8 cellular contexts compared by ENCODE assay signal in the genomic region with DNA sequence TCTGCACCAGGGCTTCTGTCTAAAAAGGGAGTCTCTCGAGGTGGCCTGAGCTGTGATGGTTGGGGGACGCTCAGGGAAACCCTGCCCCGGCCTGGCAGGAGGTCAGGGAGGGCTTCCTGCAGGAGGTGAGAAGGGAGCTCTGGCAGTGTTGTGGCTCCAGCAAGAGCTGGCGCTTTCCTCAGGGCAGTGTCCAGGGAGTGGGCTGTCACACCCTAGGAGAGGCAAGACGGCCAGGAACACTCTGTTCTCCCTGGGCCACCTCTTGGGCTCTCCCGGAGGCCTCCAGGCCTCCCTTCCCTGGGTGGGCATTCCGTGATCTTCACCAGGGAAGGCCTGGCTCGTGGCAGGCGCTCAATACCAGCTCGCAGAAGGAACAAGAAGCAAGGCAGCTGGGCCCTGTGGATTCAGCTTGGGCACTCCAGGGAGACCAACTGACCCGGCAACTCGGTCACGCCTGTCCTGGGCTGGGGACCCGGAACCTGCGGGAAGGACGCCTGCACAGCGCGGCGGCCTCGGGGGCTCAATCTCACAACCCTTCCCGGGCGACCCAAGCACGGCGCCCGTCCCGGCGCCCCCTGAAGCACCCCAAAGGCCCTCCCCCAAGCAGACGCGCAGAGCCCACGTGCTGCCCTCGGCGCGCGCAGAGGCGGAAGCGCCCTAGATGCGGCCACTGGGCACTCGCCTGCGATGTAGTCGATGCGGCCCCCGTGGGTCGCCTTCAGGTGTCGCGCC. TPM values are rescaled to one million over a fixed set of nuclear protein-coding genes. Genes with fewer than 3 reads are reported as not detected.
DNase-seq lines count a peak whose midpoint lies in the region; ATAC-seq, FAIRE-seq and TF ChIP-seq lines count a peak whose summit lies in the region.

No MANE protein-coding gene starts in this region.

- H3K27ac ChIP-seq in A673 (ENCODE audit: low read depth, low read length, poor library complexity, severe bottlenecking) (peak overlapping the region; percentile 94), HepG2 (ENCODE audit: extremely low read length, insufficient read depth, low read length) (peak overlapping the region; percentile 76)

- intact Hi-C loops in A673 (cut with micrococcal nuclease; ENCODE audit: unreplicated experiment): loop anchor here (5.0 kb wide), 1 partner anchor 361 kb away; a partner anchor contains a TSS
- intact Hi-C loops in HepG2 (cut with micrococcal nuclease; ENCODE audit: unreplicated experiment): loop anchor here (5.0 kb wide), 1 partner anchor 54 kb away; no protein-coding TSS in a partner anchor

- H3K4me2 ChIP-seq in HepG2 (ENCODE audit: low read depth, low read length): peak overlapping the region; percentile 98

- H3K4me1 ChIP-seq in A673 (ENCODE audit: insufficient read depth, low read length, poor library complexity, severe bottlenecking): peaks cover 10% of the 10 kb centered on the region
- H3K4me1 ChIP-seq in HepG2 (ENCODE audit: insufficient read depth, low read length): peaks cover 33% of the 10 kb centered on the region

- H3K79me2 ChIP-seq in HepG2 (ENCODE audit: insufficient read depth, low read length): peaks cover 21% of the 10 kb centered on the region

- H4K20me1 ChIP-seq in HepG2 (ENCODE audit: insufficient read depth, low read length): peaks cover 14% of the 10 kb centered on the region; the same call in 1 of the 2 replicates

- ATAC-seq in GM18505 (IDR thresholded peaks at IDR 0.05; ENCODE audit: unreplicated experiment) (peak; percentile 49), HG02884 (IDR thresholded peaks at IDR 0.05; ENCODE audit: unreplicated experiment) (peak; percentile 41), HepG2 (peak; percentile 51)

- TF ChIP-seq EP300 in HepG2 (IDR thresholded peaks at IDR 0.05; ENCODE audit: low read depth in 2 of 2, low read length in 2 of 2) (no peak), HepG2 (CRISPR knock-in tag; IDR thresholded peaks at IDR 0.05; ENCODE audit: borderline replicate concordance) (no peak)

- POLR2A ChIA-PET in A673 (lab: Charles Lee; ENCODE audit: low non-redundant PET) (no interaction called here), HepG2 (lab: Yijun Ruan, JAX) (interaction anchor here (0.7 to 4.9 kb wide), 16 partner anchors 8 to 407 kb away, joined by 3 to 36 read pairs (median 6); a partner anchor contains a TSS)

- no peak for TF ChIP-seq RAD21 in HepG2 (CRISPR knock-in tag; IDR thresholded peaks at IDR 0.05)

- DNase-seq in A673 (ENCODE audit: low spot score) (peak; percentile 89), NCI-H1694 treated with DMSO at 0.1 percent for 48 hours (lab: John Stamatoyannopoulos, UW) (peak; percentile 45), dedifferentiated amniotic fluid mesenchymal stem cell (ENCODE audit: extremely low spot score) (peak; percentile 28), HepG2 (ENCODE audit: low spot score) (peak; percentile 73)
- peak; percentile 46 for DNase-seq in activated CD4-positive, alpha-beta T cell treated with anti-CD3 and anti-CD28 coated beads for 1 hour
- peak; percentile 63 to 65 for DNase-seq in stimulated activated CD4-positive, alpha-beta T cell treated with anti-CD3 and anti-CD28 coated beads, Interleukin-4, amount 100 ng/mL, for 4 hours

- H3K27me3 ChIP-seq in A673 (replicated peaks; ENCODE audit: insufficient read depth, low read depth, low read length, poor library complexity) (no peaks in the 10 kb centered on the region), HepG2 (ENCODE audit: control insufficient read depth in 1 of 2, insufficient read depth in 2 of 2, low read length in 2 of 2) (no peaks in the 10 kb centered on the region)

- no TSS peak for BruUV-seq in A673 (replicated peaks; lab: Mats Ljungman, UMichigan)
- no TSS peak for BruUV-seq in HepG2 (replicated peaks; lab: Mats Ljungman, UMichigan)

- H3K4me3 ChIP-seq in A673 (ENCODE audit: low read depth, low read length, poor library complexity, severe bottlenecking): peak overlapping the region; percentile 60
- peak overlapping the region; percentile 72 to 90 (median 74) for H3K4me3 ChIP-seq in HepG2 (replicated peaks in 1 of 3; ENCODE audit: insufficient read depth in 1 of 3, low read depth in 2 of 3, low read length in 3 of 3)

- H3K9ac ChIP-seq in HepG2 (ENCODE audit: insufficient read depth, low read depth, low read length): peak overlapping the region; percentile 90

- peaks cover 43% of the 10 kb centered on the region for H3K36me3 ChIP-seq in A673 (ENCODE audit: insufficient read depth, low read length, poor library complexity, severe bottlenecking)
- peaks cover 12 to 38% of the 10 kb centered on the region in 2 experiments for H3K36me3 ChIP-seq in HepG2 (replicated peaks in 1 of 2; ENCODE audit: control insufficient read depth in 1 of 2, insufficient read depth in 2 of 2, low read length in 2 of 2)

- no peak overlapping the region for H2AFZ ChIP-seq in HepG2 (ENCODE audit: low read length)

- TF ChIP-seq CTCF in A673 (conservative IDR thresholded peaks at IDR 0.05; ENCODE audit: low read depth, low read length) (no peak), HepG2 (CRISPR knock-in tag; IDR thresholded peaks at IDR 0.05) (peak; percentile 9; the same call in 1 of the 2 replicates)

- in situ Hi-C loops in HepG2 (cut with HindIII; ENCODE audit: extremely low pct_ligation_motif_present, low pct_unique_long_range_greater_than_20kb): loop anchor here (5.0 kb wide), 1 partner anchor 46 kb away; a partner anchor contains a TSS

- WGBS in HepG2 (ENCODE audit: low lambda C conversion rate): 2% methylated on average over 9 of the region's 45 CpGs

- FAIRE-seq in HepG2 (lab: Jason Lieb, UNC): no peak

- H3K9me3 ChIP-seq in A673 (ENCODE audit: low read depth, low read length, poor library complexity, severe bottlenecking) (no peaks in the 10 kb centered on the region), HepG2 (ENCODE audit: low read length) (no peaks in the 10 kb centered on the region)

- CTCF ChIA-PET in A673 (lab: Charles Lee) (interaction anchor here (0.5 kb wide), 1 partner anchor 382 kb away, joined by 6 read pairs; no protein-coding TSS in a partner anchor), HepG2 (lab: Yijun Ruan, JAX; ENCODE audit: low intra/inter-chr PET ratio, low total read pairs) (interaction anchor here (0.8 to 1.0 kb wide), 2 partner anchors 27 to 28 kb away, joined by 3 read pairs; no protein-coding TSS in a partner anchor)

- TF ChIP-seq POLR2A in GM18505 (IDR thresholded peaks at IDR 0.05; ENCODE audit: borderline replicate concordance, extremely low read depth, insufficient read depth, insufficient read length): peak; percentile 90
- TF ChIP-seq POLR2A in HepG2 (IDR thresholded peaks at IDR 0.05; ENCODE audit: insufficient read depth in 1 of 2, low read depth in 2 of 2, low read length in 2 of 2): no peak

RNA-seq across cellular contexts. Expression of a gene that starts 0.7 kb away (rescaled TPM):
- total RNA-seq in A673 (2021) (129 and 134 TPM in 2 replicates), HepG2 (2016; rRNA removed; fragmentation: Illumina TruSeq; extraction: Trizol) (242 and 274 TPM in 2 replicates)
- 163 and 167 TPM in 2 replicates for total RNA-seq in HepG2 (2016; cell fraction: cytosol; rRNA removed; fragmentation: Illumina TruSeq; extraction: Trizol; ENCODE audit: low read depth)
- 238 and 275 TPM in 2 replicates for total RNA-seq in HepG2 (2016; cell fraction: insoluble cytoplasmic fraction; rRNA removed; fragmentation: Illumina TruSeq; extraction: Trizol)
- total RNA-seq in HepG2 (2016; cell fraction: membrane; rRNA removed; fragmentation: Illumina TruSeq; extraction: Trizol): 188 and 208 TPM in 2 replicates
- 99.7 and 110 TPM in 2 replicates for total RNA-seq in HepG2 (2016; cell fraction: nucleus; rRNA removed; fragmentation: Illumina TruSeq; extraction: Trizol)
- 155 and 210 TPM in 2 replicates for polyA plus RNA-seq in HepG2 (2011; rRNA removed)
- polyA plus RNA-seq in HepG2 (2011; cell fraction: cytosol; rRNA removed): 94.2 and 153 TPM in 2 replicates
- 101 and 126 TPM in 2 replicates for polyA plus RNA-seq in HepG2 (2011; cell fraction: nucleus; rRNA removed)
- polyA plus RNA-seq in HepG2 (2012): 136 and 175 TPM in 2 replicates
- polyA plus RNA-seq in HepG2 (2016; cell fraction: cytosol; fragmentation: Illumina TruSeq; extraction: Trizol; ENCODE audit: low read depth): 172 and 184 TPM in 2 replicates
- polyA plus RNA-seq in HepG2 (2016; cell fraction: insoluble cytoplasmic fraction; fragmentation: Illumina TruSeq; extraction: Trizol; ENCODE audit: low read depth): 339 and 349 TPM in 2 replicates
- polyA plus RNA-seq in HepG2 (2016; cell fraction: membrane; fragmentation: Illumina TruSeq; extraction: Trizol; ENCODE audit: low read depth): 196 and 203 TPM in 2 replicates
- polyA plus RNA-seq in HepG2 (2016; cell fraction: nucleus; fragmentation: Illumina TruSeq; extraction: Trizol; ENCODE audit: insufficient read depth, low read depth): 192 and 201 TPM in 2 replicates
- polyA minus RNA-seq in HepG2 (2011; rRNA and poly(A)+ RNA removed; ENCODE audit: low replicate concordance): 83.2 and 86.7 TPM in 2 replicates
- polyA minus RNA-seq in HepG2 (2011; cell fraction: cytosol; rRNA and poly(A)+ RNA removed): 75.3 and 84.8 TPM in 2 replicates
- 35.7 and 49.8 TPM in 2 replicates for polyA minus RNA-seq in HepG2 (2011; cell fraction: nucleus; rRNA and poly(A)+ RNA removed)

RNA-seq across cellular contexts. Expression of a gene that starts 7.4 kb away (rescaled TPM):
- total RNA-seq in A673 (2021) (103 TPM in 2 replicates), HepG2 (2016; rRNA removed; fragmentation: Illumina TruSeq; extraction: Trizol) (16.5 and 23.1 TPM in 2 replicates)
- total RNA-seq in HepG2 (2016; cell fraction: cytosol; rRNA removed; fragmentation: Illumina TruSeq; extraction: Trizol; ENCODE audit: low read depth): 14.3 and 18.2 TPM in 2 replicates
- total RNA-seq in HepG2 (2016; cell fraction: insoluble cytoplasmic fraction; rRNA removed; fragmentation: Illumina TruSeq; extraction: Trizol): 15.0 and 21.7 TPM in 2 replicates
- total RNA-seq in HepG2 (2016; cell fraction: membrane; rRNA removed; fragmentation: Illumina TruSeq; extraction: Trizol): 30.9 and 31.0 TPM in 2 replicates
- total RNA-seq in HepG2 (2016; cell fraction: nucleus; rRNA removed; fragmentation: Illumina TruSeq; extraction: Trizol): 12.6 and 18.8 TPM in 2 replicates
- 17.9 and 23.8 TPM in 2 replicates for polyA plus RNA-seq in HepG2 (2011; rRNA removed)
- 15.0 and 37.3 TPM in 2 replicates for polyA plus RNA-seq in HepG2 (2011; cell fraction: cytosol; rRNA removed)
- 29.6 and 46.8 TPM in 2 replicates for polyA plus RNA-seq in HepG2 (2011; cell fraction: nucleus; rRNA removed)
- 13.5 and 17.6 TPM in 2 replicates for polyA plus RNA-seq in HepG2 (2012)
- polyA plus RNA-seq in HepG2 (2016; cell fraction: cytosol; fragmentation: Illumina TruSeq; extraction: Trizol; ENCODE audit: low read depth): 18.5 and 24.2 TPM in 2 replicates
- polyA plus RNA-seq in HepG2 (2016; cell fraction: insoluble cytoplasmic fraction; fragmentation: Illumina TruSeq; extraction: Trizol; ENCODE audit: low read depth): 22.4 and 29.0 TPM in 2 replicates
- polyA plus RNA-seq in HepG2 (2016; cell fraction: membrane; fragmentation: Illumina TruSeq; extraction: Trizol; ENCODE audit: low read depth): 25.4 and 37.1 TPM in 2 replicates
- polyA plus RNA-seq in HepG2 (2016; cell fraction: nucleus; fragmentation: Illumina TruSeq; extraction: Trizol; ENCODE audit: insufficient read depth, low read depth): 34.6 and 39.8 TPM in 2 replicates
- polyA minus RNA-seq in HepG2 (2011; rRNA and poly(A)+ RNA removed; ENCODE audit: low replicate concordance): 25.0 and 71.0 TPM in 2 replicates
- polyA minus RNA-seq in HepG2 (2011; cell fraction: cytosol; rRNA and poly(A)+ RNA removed): 28.6 and 52.8 TPM in 2 replicates
- 6.7 and 8.8 TPM in 2 replicates for polyA minus RNA-seq in HepG2 (2011; cell fraction: nucleus; rRNA and poly(A)+ RNA removed)

RNA-seq across cellular contexts. Expression of a gene that starts 26.0 kb away (rescaled TPM):
- total RNA-seq in A673 (2021): 174 and 182 TPM in 2 replicates
- 32.5 and 85.0 TPM in 2 replicates for total RNA-seq in HepG2 (2016; rRNA removed; fragmentation: Illumina TruSeq; extraction: Trizol)
- 42.1 and 42.4 TPM in 2 replicates for total RNA-seq in HepG2 (2016; cell fraction: cytosol; rRNA removed; fragmentation: Illumina TruSeq; extraction: Trizol; ENCODE audit: low read depth)
- 27.7 and 89.8 TPM in 2 replicates for total RNA-seq in HepG2 (2016; cell fraction: insoluble cytoplasmic fraction; rRNA removed; fragmentation: Illumina TruSeq; extraction: Trizol)
- total RNA-seq in HepG2 (2016; cell fraction: membrane; rRNA removed; fragmentation: Illumina TruSeq; extraction: Trizol): 37.0 TPM in 2 replicates
- total RNA-seq in HepG2 (2016; cell fraction: nucleus; rRNA removed; fragmentation: Illumina TruSeq; extraction: Trizol): 117 and 146 TPM in 2 replicates
- 67.9 and 93.5 TPM in 2 replicates for polyA plus RNA-seq in HepG2 (2011; rRNA removed)
- 42.8 and 69.2 TPM in 2 replicates for polyA plus RNA-seq in HepG2 (2011; cell fraction: cytosol; rRNA removed)
- 643 and 860 TPM in 2 replicates for polyA plus RNA-seq in HepG2 (2011; cell fraction: nucleus; rRNA removed)
- 52.4 and 78.3 TPM in 2 replicates for polyA plus RNA-seq in HepG2 (2012)
- polyA plus RNA-seq in HepG2 (2016; cell fraction: cytosol; fragmentation: Illumina TruSeq; extraction: Trizol; ENCODE audit: low read depth): 12.7 and 13.6 TPM in 2 replicates
- polyA plus RNA-seq in HepG2 (2016; cell fraction: insoluble cytoplasmic fraction; fragmentation: Illumina TruSeq; extraction: Trizol; ENCODE audit: low read depth): 33.4 and 36.7 TPM in 2 replicates
- 20.6 and 22.7 TPM in 2 replicates for polyA plus RNA-seq in HepG2 (2016; cell fraction: membrane; fragmentation: Illumina TruSeq; extraction: Trizol; ENCODE audit: low read depth)
- 296 and 336 TPM in 2 replicates for polyA plus RNA-seq in HepG2 (2016; cell fraction: nucleus; fragmentation: Illumina TruSeq; extraction: Trizol; ENCODE audit: insufficient read depth, low read depth)
- polyA minus RNA-seq in HepG2 (2011; rRNA and poly(A)+ RNA removed; ENCODE audit: low replicate concordance): 101 and 184 TPM in 2 replicates
- polyA minus RNA-seq in HepG2 (2011; cell fraction: cytosol; rRNA and poly(A)+ RNA removed): 44.8 and 52.9 TPM in 2 replicates
- polyA minus RNA-seq in HepG2 (2011; cell fraction: nucleus; rRNA and poly(A)+ RNA removed): 89.5 and 109 TPM in 2 replicates

RNA-seq across cellular contexts. Expression of a gene that starts 45.7 kb away (rescaled TPM):
- total RNA-seq in A673 (2021) (54.8 and 60.6 TPM in 2 replicates), HepG2 (2016; rRNA removed; fragmentation: Illumina TruSeq; extraction: Trizol) (2.8 and 9.2 TPM in 2 replicates)
- total RNA-seq in HepG2 (2016; cell fraction: cytosol; rRNA removed; fragmentation: Illumina TruSeq; extraction: Trizol; ENCODE audit: low read depth): 3.6 and 3.7 TPM in 2 replicates
- 2.6 and 11.0 TPM in 2 replicates for total RNA-seq in HepG2 (2016; cell fraction: insoluble cytoplasmic fraction; rRNA removed; fragmentation: Illumina TruSeq; extraction: Trizol)
- 4.2 and 5.1 TPM in 2 replicates for total RNA-seq in HepG2 (2016; cell fraction: membrane; rRNA removed; fragmentation: Illumina TruSeq; extraction: Trizol)
- total RNA-seq in HepG2 (2016; cell fraction: nucleus; rRNA removed; fragmentation: Illumina TruSeq; extraction: Trizol): 12.2 and 14.1 TPM in 2 replicates
- 9.5 and 9.8 TPM in 2 replicates for polyA plus RNA-seq in HepG2 (2011; rRNA removed)
- 7.1 and 10.3 TPM in 2 replicates for polyA plus RNA-seq in HepG2 (2011; cell fraction: cytosol; rRNA removed)
- polyA plus RNA-seq in HepG2 (2011; cell fraction: nucleus; rRNA removed): 30.6 and 39.2 TPM in 2 replicates
- 8.2 and 13.0 TPM in 2 replicates for polyA plus RNA-seq in HepG2 (2012)
- polyA plus RNA-seq in HepG2 (2016; cell fraction: cytosol; fragmentation: Illumina TruSeq; extraction: Trizol; ENCODE audit: low read depth): 2.4 and 2.8 TPM in 2 replicates
- 4.4 and 4.7 TPM in 2 replicates for polyA plus RNA-seq in HepG2 (2016; cell fraction: insoluble cytoplasmic fraction; fragmentation: Illumina TruSeq; extraction: Trizol; ENCODE audit: low read depth)
- 4.1 and 4.7 TPM in 2 replicates for polyA plus RNA-seq in HepG2 (2016; cell fraction: membrane; fragmentation: Illumina TruSeq; extraction: Trizol; ENCODE audit: low read depth)
- polyA plus RNA-seq in HepG2 (2016; cell fraction: nucleus; fragmentation: Illumina TruSeq; extraction: Trizol; ENCODE audit: insufficient read depth, low read depth): 27.3 and 29.9 TPM in 2 replicates
- polyA minus RNA-seq in HepG2 (2011; rRNA and poly(A)+ RNA removed; ENCODE audit: low replicate concordance): 11.5 and 13.9 TPM in 2 replicates
- polyA minus RNA-seq in HepG2 (2011; cell fraction: cytosol; rRNA and poly(A)+ RNA removed): 5.2 and 6.1 TPM in 2 replicates
- polyA minus RNA-seq in HepG2 (2011; cell fraction: nucleus; rRNA and poly(A)+ RNA removed): 13.4 and 18.0 TPM in 2 replicates

RNA-seq across cellular contexts. Expression of a gene that starts 45.9 kb away (rescaled TPM):
- total RNA-seq in A673 (2021): 89.9 and 98.6 TPM in 2 replicates
- total RNA-seq in HepG2 (2016; rRNA removed; fragmentation: Illumina TruSeq; extraction: Trizol): 107 and 158 TPM in 2 replicates
- 39.7 and 49.5 TPM in 2 replicates for total RNA-seq in HepG2 (2016; cell fraction: cytosol; rRNA removed; fragmentation: Illumina TruSeq; extraction: Trizol; ENCODE audit: low read depth)
- total RNA-seq in HepG2 (2016; cell fraction: insoluble cytoplasmic fraction; rRNA removed; fragmentation: Illumina TruSeq; extraction: Trizol): 117 and 161 TPM in 2 replicates
- 55.4 and 64.8 TPM in 2 replicates for total RNA-seq in HepG2 (2016; cell fraction: membrane; rRNA removed; fragmentation: Illumina TruSeq; extraction: Trizol)
- 54.9 and 68.3 TPM in 2 replicates for total RNA-seq in HepG2 (2016; cell fraction: nucleus; rRNA removed; fragmentation: Illumina TruSeq; extraction: Trizol)
- polyA plus RNA-seq in HepG2 (2011; rRNA removed): 94.9 and 96.3 TPM in 2 replicates
- 49.7 and 65.0 TPM in 2 replicates for polyA plus RNA-seq in HepG2 (2011; cell fraction: cytosol; rRNA removed)
- 60.0 and 63.3 TPM in 2 replicates for polyA plus RNA-seq in HepG2 (2011; cell fraction: nucleus; rRNA removed)
- polyA plus RNA-seq in HepG2 (2012): 72.5 and 94.4 TPM in 2 replicates
- polyA plus RNA-seq in HepG2 (2016; cell fraction: cytosol; fragmentation: Illumina TruSeq; extraction: Trizol; ENCODE audit: low read depth): 51.9 and 69.2 TPM in 2 replicates
- polyA plus RNA-seq in HepG2 (2016; cell fraction: insoluble cytoplasmic fraction; fragmentation: Illumina TruSeq; extraction: Trizol; ENCODE audit: low read depth): 217 and 222 TPM in 2 replicates
- polyA plus RNA-seq in HepG2 (2016; cell fraction: membrane; fragmentation: Illumina TruSeq; extraction: Trizol; ENCODE audit: low read depth): 75.4 and 76.3 TPM in 2 replicates
- polyA plus RNA-seq in HepG2 (2016; cell fraction: nucleus; fragmentation: Illumina TruSeq; extraction: Trizol; ENCODE audit: insufficient read depth, low read depth): 124 and 134 TPM in 2 replicates
- 63.0 and 105 TPM in 2 replicates for polyA minus RNA-seq in HepG2 (2011; rRNA and poly(A)+ RNA removed; ENCODE audit: low replicate concordance)
- 10.9 and 13.1 TPM in 2 replicates for polyA minus RNA-seq in HepG2 (2011; cell fraction: cytosol; rRNA and poly(A)+ RNA removed)
- polyA minus RNA-seq in HepG2 (2011; cell fraction: nucleus; rRNA and poly(A)+ RNA removed): 45.4 and 54.3 TPM in 2 replicates

Comparison
In these comparisons a context has a peak if more than half of its experiments do, and no peak if none do; other contexts are left out.
1. Peak in every context shown above with its lines: DNase-seq, ATAC-seq, H3K4me3 ChIP-seq and H3K27ac ChIP-seq.
2. DNase-seq: peak in every context shown above with its lines; median percentile 89 in A673; 73 in HepG2; 64 in stimulated activated CD4-positive, alpha-beta T cell treated with anti-CD3 and anti-CD28 coated beads, Interleukin-4, amount 100 ng/mL, for 4 hours; 46 in activated CD4-positive, alpha-beta T cell treated with anti-CD3 and anti-CD28 coated beads for 1 hour; 45 in NCI-H1694 treated with DMSO at 0.1 percent for 48 hours; 28 in dedifferentiated amniotic fluid mesenchymal stem cell.